8 cellular contexts compared by ENCODE assay signal in genomic region chr2:231613054-231613654, GRCh38. TPM values are rescaled to one million over a fixed set of nuclear protein-coding genes. Genes with fewer than 3 reads are reported as not detected.
DNase-seq lines count a peak whose midpoint lies in the region; ATAC-seq, FAIRE-seq and TF ChIP-seq lines count a peak whose summit lies in the region.

No MANE protein-coding gene starts in this region.

- no peak for FAIRE-seq in K562 (lab: Jason Lieb, UNC)

- no peaks in the 10 kb centered on the region for H4K20me1 ChIP-seq in K562 (replicated peaks; ENCODE audit: control insufficient read depth, insufficient read depth, low read length)

- no peak for ATAC-seq in K562
- ATAC-seq in thoracic aorta (ENCODE audit: insufficient number of reproducible peaks, low FRiP score, low read depth): peak; percentile 10
- ATAC-seq in GM21619 (IDR thresholded peaks at IDR 0.05; ENCODE audit: unreplicated experiment): no peak

- H3K79me2 ChIP-seq in K562 (ENCODE audit: control insufficient read depth, insufficient read depth, low read length): no peaks in the 10 kb centered on the region

- H3K9me1 ChIP-seq in K562 (ENCODE audit: control insufficient read depth, insufficient read depth, low read length): no peaks in the 10 kb centered on the region

- H3K9ac ChIP-seq in K562 (ENCODE audit: insufficient read depth in 1 of 2, low read depth in 2 of 2, low read length in 2 of 2) (peak overlapping the region in 1 of 2 experiments; percentile 3; a peak in 1 of 4 replicates), liver (ENCODE audit: low read depth in 1 of 2, low read length in 2 of 2) (no peak overlapping the region)

- H3K27me3 ChIP-seq in K562 (ENCODE audit: control insufficient read depth in 2 of 2, insufficient read depth in 2 of 2, low read length in 2 of 2): peaks cover 0 to 4% of the 10 kb centered on the region in 2 experiments; a peak in 1 of 5 replicates
- H3K27me3 ChIP-seq in liver (ENCODE audit: control insufficient read depth in 4 of 4, insufficient read depth in 4 of 4, low read length in 3 of 4): peaks cover 0 to 6% (median 0%) of the 10 kb centered on the region in 4 donors
- H3K27me3 ChIP-seq in thoracic aorta (replicated peaks; ENCODE audit: insufficient read depth): no peaks in the 10 kb centered on the region

- intact Hi-C loops in K562 (cut with micrococcal nuclease): loop anchor here (5.0 kb wide), 1 partner anchor 169 kb away; the partner anchor contains the start of gene PDE6D

- H3K27ac ChIP-seq in K562 (ENCODE audit: extremely low read depth, low read depth, low read length): peak overlapping the region; percentile 62
- peak overlapping the region; percentile 77 to 90 for H3K27ac ChIP-seq in liver (ENCODE audit: low read depth in 1 of 2, low read length in 2 of 2)
- peak overlapping the region; percentile 98 to 100 for H3K27ac ChIP-seq in thoracic aorta

- TF ChIP-seq CTCF in K562 (IDR thresholded peaks at IDR 0.05 in 2 of 3, conservative IDR thresholded peaks at IDR 0.05 in 1 of 3; ENCODE audit: insufficient read depth in 2 of 3, low read depth in 1 of 3, low read length in 3 of 3) (no peak), liver (IDR thresholded peaks at IDR 0.05; ENCODE audit: low read depth, low read length, missing input control) (no peak), thoracic aorta (IDR thresholded peaks at IDR 0.05) (no peak)

- POLR2A ChIA-PET in K562 (lab: Yijun Ruan, JAX): interaction anchor here (1.2 kb wide), 1 partner anchor 97 kb away, joined by 4 read pairs; no protein-coding TSS in a partner anchor

- H3K4me1 ChIP-seq in K562 (replicated peaks in 1 of 2; ENCODE audit: control insufficient read depth in 2 of 2, insufficient read depth in 2 of 2, low read length in 2 of 2) (peaks cover 17 to 36% of the 10 kb centered on the region in 2 experiments; a peak in 4 of 5 replicates), liver (ENCODE audit: control insufficient read depth in 4 of 4, insufficient read depth in 4 of 4, low read length in 3 of 4) (peaks cover 6 to 21% (median 16%) of the 10 kb centered on the region in 4 donors), thoracic aorta (ENCODE audit: control insufficient read depth in 1 of 2, low read depth in 2 of 2) (peaks cover 25 to 42% of the 10 kb centered on the region in 2 donors)

- H3K4me2 ChIP-seq in K562 (ENCODE audit: insufficient read depth, low read length): no peak overlapping the region; the same call in 1 of the 2 replicates

- TF ChIP-seq RAD21 in K562 (CRISPR knock-in tag; conservative IDR thresholded peaks at IDR 0.05 in 1 of 2, IDR thresholded peaks at IDR 0.05 in 1 of 2) (no peak), liver (IDR thresholded peaks at IDR 0.05) (no peak)

- no TSS peak for BruUV-seq in K562 (replicated peaks; lab: Mats Ljungman, UMichigan)

- peak in 2 of 3 experiments; percentile 5 to 25 for DNase-seq in activated CD8-positive, alpha-beta memory T cell treated with anti-CD3 and anti-CD28 coated beads for 48 hours (ENCODE audit: low read depth in 2 of 3, low spot score in 2 of 3)
- DNase-seq in activated CD8-positive, alpha-beta memory T cell treated with anti-CD3 and anti-CD28 coated beads, Interleukin-2, amount 50 U/mL, for 4 hours: no peak
- DNase-seq in Kasumi-1 (lab: John Stamatoyannopoulos, UW) (peak; percentile 54 to 55), K562 (ENCODE audit: extremely low read depth in 1 of 4, low spot score in 3 of 4) (no peak), thoracic aorta (ENCODE audit: low spot score) (no peak), A172 (ENCODE audit: low spot score) (no peak)

- H3K4me3 ChIP-seq in K562: no peak overlapping the region
- peak overlapping the region in 1 of 3 donors; percentile 38 for H3K4me3 ChIP-seq in liver (ENCODE audit: low read depth in 1 of 3, low read length in 3 of 3)
- peak overlapping the region; percentile 74 for H3K4me3 ChIP-seq in thoracic aorta

- 27% methylated on average over 8 of the region's 15 CpGs for WGBS in K562 (ENCODE audit: insufficient coverage, low coverage, missing lambda C conversion rate)
- whole genome bisulfite sequencing in liver: 24% methylated on average over 15 of the region's 15 CpGs

- in situ Hi-C loops in K562 (cut with MboI): loop anchor here (5.0 kb wide), 1 partner anchor 59 kb away; no protein-coding TSS in a partner anchor

- no peak for TF ChIP-seq EP300 in K562 (IDR thresholded peaks at IDR 0.05; ENCODE audit: low read length)

- H3K36me3 ChIP-seq in K562 (ENCODE audit: control insufficient read depth, insufficient read depth, low read length) (no peaks in the 10 kb centered on the region), liver (ENCODE audit: control insufficient read depth in 4 of 4, insufficient read depth in 3 of 4, low read depth in 1 of 4, low read length in 3 of 4) (no peaks in the 10 kb centered on the region), thoracic aorta (no peaks in the 10 kb centered on the region)

- peak overlapping the region; percentile 76 for H2AFZ ChIP-seq in K562 (ENCODE audit: low read depth, low read length)

- no peaks in the 10 kb centered on the region for H3K9me3 ChIP-seq in K562 (replicated peaks; ENCODE audit: control insufficient read depth, insufficient read depth, low read depth, low read length)
- H3K9me3 ChIP-seq in liver (ENCODE audit: control insufficient read depth in 4 of 4, low read length in 3 of 4): no peaks in the 10 kb centered on the region
- no peaks in the 10 kb centered on the region for H3K9me3 ChIP-seq in thoracic aorta

- TF ChIP-seq POLR2A in K562 (conservative IDR thresholded peaks at IDR 0.05): no peak

- CTCF ChIA-PET in K562 (lab: Yijun Ruan, JAX; ENCODE audit: low intra/inter-chr PET ratio): interaction anchor here (1.2 to 3.6 kb wide), 4 partner anchors 61 to 102 kb away, joined by 4 to 27 read pairs (median 11); no protein-coding TSS in a partner anchor

TF ChIP-seq in K562, 482 proteins besides CTCF, POLR2A, EP300 and RAD21 (continues in another document):
- TF ChIP-seq KDM1A (IDR thresholded peaks at IDR 0.05): 0 out of 4 replicates have a peak, but pooled peaks of 1 of the 2 experiments have one; percentile 1
- no peak for TF ChIP-seq ZNF444 (CRISPR knock-in tag; IDR thresholded peaks at IDR 0.05)

TF ChIP-seq in liver, 16 proteins besides CTCF, POLR2A, EP300 and RAD21 (continues in another document):
- TF ChIP-seq HNF4A (conservative IDR thresholded peaks at IDR 0.05) (no peak), GABPA (IDR thresholded peaks at IDR 0.05 in 1 of 2, conservative IDR thresholded peaks at IDR 0.05 in 1 of 2) (no peak), ZBTB33 (IDR thresholded peaks at IDR 0.05) (no peak), TAF1 (conservative IDR thresholded peaks at IDR 0.05) (no peak), RXRA (IDR thresholded peaks at IDR 0.05) (no peak), NR2F2 (IDR thresholded peaks at IDR 0.05) (no peak), EGR1 (IDR thresholded peaks at IDR 0.05; ENCODE audit: low read depth in 2 of 2) (no peak), JUND (IDR thresholded peaks at IDR 0.05) (no peak), YY1 (IDR thresholded peaks at IDR 0.05) (no peak), MAX (IDR thresholded peaks at IDR 0.05) (no peak), FOXA2 (IDR thresholded peaks at IDR 0.05) (no peak), SP1 (IDR thresholded peaks at IDR 0.05) (no peak), HNF4G (IDR thresholded peaks at IDR 0.05) (no peak)
- TF ChIP-seq, protein P1, sequence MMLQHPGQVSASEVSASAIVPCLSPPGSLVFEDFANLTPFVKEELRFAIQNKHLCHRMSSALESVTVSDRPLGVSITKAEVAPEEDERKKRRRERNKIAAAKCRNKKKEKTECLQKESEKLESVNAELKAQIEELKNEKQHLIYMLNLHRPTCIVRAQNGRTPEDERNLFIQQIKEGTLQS (IDR thresholded peaks at IDR 0.05): no peak

RNA-seq across cellular contexts. Expression of gene TEX44, which starts 20.5 kb away (rescaled TPM):
- total RNA-seq in K562 (2011; cell fraction: chromatin; rRNA removed; ENCODE audit: low replicate concordance): not detected in 2 replicates
- total RNA-seq in K562 (2011; cell fraction: nucleolus; rRNA removed): not detected in 2 replicates
- not detected in 2 replicates for total RNA-seq in K562 (2011; cell fraction: nucleoplasm; rRNA removed)
- total RNA-seq in K562 (2014; rRNA removed) (not detected in 2 replicates), K562 (2014; rRNA removed; fragmentation: Illumina TruSeq; extraction: Trizol) (not detected in 2 replicates), K562 (2015; rRNA removed; fragmentation: Illumina TruSeq; extraction: Trizol) (not detected in 2 replicates), K562 (2021) (not detected in 2 replicates), liver (not detected), thoracic aorta (not detected)
- polyA plus RNA-seq in K562 (2011; rRNA removed) (not detected in 2 replicates), K562 (2014; fragmentation: Illumina TruSeq; extraction: Trizol) (not detected in 2 replicates), K562 (2014; fragmentation: Nextera tagmentation; extraction: Ambion mirVana) (not detected), K562 (2014; rRNA removed) (not detected in 2 replicates), liver (not detected)
- not detected in 2 replicates for polyA plus RNA-seq in K562 (2011; cell fraction: cytosol; rRNA removed)
- not detected in 2 replicates for polyA plus RNA-seq in K562 (2011; cell fraction: nucleus; rRNA removed)
- polyA plus RNA-seq in K562 (2012): not detected in 2 replicates
- polyA minus RNA-seq in K562 (2011; rRNA and poly(A)+ RNA removed): not detected in 2 replicates
- not detected in 2 replicates for polyA minus RNA-seq in K562 (2011; cell fraction: cytosol; rRNA and poly(A)+ RNA removed)
- polyA minus RNA-seq in K562 (2011; cell fraction: nucleus; rRNA and poly(A)+ RNA removed): not detected in 2 replicates
- not detected in 2 replicates for total RNA-seq in A172 (2014; rRNA removed; shearing (Covaris generic))

Comparison
In these comparisons a context has a peak if more than half of its experiments do, and no peak if none do; other contexts are left out.
1. DNase-seq: peak in activated CD8-positive, alpha-beta memory T cell treated with anti-CD3 and anti-CD28 coated beads for 48 hours (2 of 3) and Kasumi-1 (2 of 2); none in activated CD8-positive, alpha-beta memory T cell treated with anti-CD3 and anti-CD28 coated beads, Interleukin-2, amount 50 U/mL, for 4 hours (single experiment), K562 (0 of 4), thoracic aorta (single experiment) and A172 (single experiment).
2. Peak in every context shown above with its lines, with median percentiles within 50 percentile points of each other: H3K27ac ChIP-seq.